8 cellular contexts compared by ENCODE assay signal in genomic region chr15:74614744-74615312, GRCh38. TPM values are rescaled to one million over a fixed set of nuclear protein-coding genes. Genes with fewer than 3 reads are reported as not detected.
DNase-seq lines count a peak whose midpoint lies in the region; ATAC-seq and TF ChIP-seq lines count a peak whose summit lies in the region.

No MANE protein-coding gene starts in this region.

- peaks cover 12% of the 10 kb centered on the region for H3K27me3 Mint-ChIP-seq in HFFc6 (ENCODE audit: insufficient read depth)
- no peaks in the 10 kb centered on the region for H3K27me3 Mint-ChIP-seq in activated B cell treated with CpG ODN at 0.5 μM for 24 hours

- intact Hi-C loops in activated B cell treated with CpG ODN at 0.5 μM for 24 hours (cut with micrococcal nuclease) = loop anchor here (1.0 to 10.0 kb wide), 10 partner anchors 16 to 980 kb away; partner anchors contain the start of genes ARID3B, COX5A, NPTN and PML
- intact Hi-C loops in left colon (cut with DNase I, micrococcal nuclease) = loop anchor here in 1 of 2 donors (10.0 kb wide), 1 partner anchor 70 kb away; the partner anchor contains the start of gene ARID3B

- DNase-seq in GM13976 (ENCODE audit: low spot score) (peak; percentile 99), HFFc6 (peak; percentile 62), NCI-H1048 (lab: John Stamatoyannopoulos, UW) (peak; percentile 21), activated B cell treated with CpG ODN at 0.5 μM for 24 hours (peak; percentile 97), caudate nucleus (lab: John Stamatoyannopoulos, UW) (peak in 48 of 61 donors; percentile 21 to 88 (median 75)), left colon (peak; percentile 84 to 87), NCI-H2029 (lab: John Stamatoyannopoulos, UW) (no peak)
- peak; percentile 81 to 85 for DNase-seq in stimulated activated CD4-positive, alpha-beta T cell treated with anti-CD3 and anti-CD28 coated beads, Interleukin-1b, Interleukin-23, amount 100 ng/mL, for 4 hours (ENCODE audit: low read depth in 2 of 2)

- H3K27ac Mint-ChIP-seq in HFFc6 = peak overlapping the region; percentile 94
- H3K27ac Mint-ChIP-seq in activated B cell treated with CpG ODN at 0.5 μM for 24 hours = peak overlapping the region; percentile 95

- H3K4me1 Mint-ChIP-seq in HFFc6 (ENCODE audit: low read depth) (peaks cover 19% of the 10 kb centered on the region), activated B cell treated with CpG ODN at 0.5 μM for 24 hours (peaks cover 33% of the 10 kb centered on the region)

- POLR2A ChIA-PET in activated B cell treated with CpG ODN at 0.5 μM for 24 hours (lab: Charles Lee) = interaction anchor here (0.6 to 4.5 kb wide), 23 partner anchors 13 to 839 kb away, joined by 3 to 37 read pairs (median 5); partner anchors contain the start of genes ARID3B, FAM219B, SEMA7A and SIN3A

- H3K9me3 Mint-ChIP-seq in HFFc6 (no peaks in the 10 kb centered on the region), activated B cell treated with CpG ODN at 0.5 μM for 24 hours (no peaks in the 10 kb centered on the region)

- H3K4me3 Mint-ChIP-seq in HFFc6 (peak overlapping the region; percentile 97), activated B cell treated with CpG ODN at 0.5 μM for 24 hours (peak overlapping the region; percentile 89)

- ATAC-seq in activated B cell treated with CpG ODN at 0.5 μM for 24 hours (ENCODE audit: low read depth) (peak; percentile 68), left colon (peak; percentile 56)

- TF ChIP-seq CTCF in GM13976 (IDR thresholded peaks at IDR 0.05; ENCODE audit: borderline replicate concordance, control extremely low read depth, extremely low read depth, insufficient read depth, missing control alignments) = no peak
- TF ChIP-seq CTCF in HFFc6 (IDR thresholded peaks at IDR 0.05) = no peak
- TF ChIP-seq CTCF in activated B cell treated with CpG ODN at 0.5 μM for 24 hours (IDR thresholded peaks at IDR 0.05) = no peak

- in situ Hi-C loops in GM13976 (cut with MboI; ENCODE audit: low sequenced_read_pairs, unreplicated experiment) = no loop called here

- peak overlapping the region; percentile 95 for H3K27ac ChIP-seq in caudate nucleus (ENCODE audit: low read depth, low read length)

- CTCF ChIA-PET in activated B cell treated with CpG ODN at 0.5 μM for 24 hours (lab: Charles Lee) = interaction anchor here (1.1 to 10.6 kb wide), 5 partner anchors 18 to 232 kb away, joined by 3 to 136 read pairs (median 4); no protein-coding TSS in a partner anchor

- H3K36me3 Mint-ChIP-seq in HFFc6 (ENCODE audit: low read depth) = no peaks in the 10 kb centered on the region; the same call in none of the 2 replicates
- H3K36me3 Mint-ChIP-seq in activated B cell treated with CpG ODN at 0.5 μM for 24 hours (ENCODE audit: low read depth) = peaks cover 17% of the 10 kb centered on the region

RNA-seq across cellular contexts. Expression of gene CLK3, which starts 0.8 kb away (rescaled TPM):
- total RNA-seq in HFFc6 (2021; fragmentation: NEBNext Ultra II Directional; extraction: Animal tissue kit (Norgen Biotek cat#: 25700)) = 10 to 100 TPM; 45.4 to 53.0 (median 46.9) TPM
- 100 and 116 TPM in 2 replicates for total RNA-seq in activated B cell treated with CpG ODN at 0.5 μM for 24 hours
- total RNA-seq in left colon = 10 to 100 TPM; 90.8 to 92.9 TPM
